In the genomic region with DNA sequence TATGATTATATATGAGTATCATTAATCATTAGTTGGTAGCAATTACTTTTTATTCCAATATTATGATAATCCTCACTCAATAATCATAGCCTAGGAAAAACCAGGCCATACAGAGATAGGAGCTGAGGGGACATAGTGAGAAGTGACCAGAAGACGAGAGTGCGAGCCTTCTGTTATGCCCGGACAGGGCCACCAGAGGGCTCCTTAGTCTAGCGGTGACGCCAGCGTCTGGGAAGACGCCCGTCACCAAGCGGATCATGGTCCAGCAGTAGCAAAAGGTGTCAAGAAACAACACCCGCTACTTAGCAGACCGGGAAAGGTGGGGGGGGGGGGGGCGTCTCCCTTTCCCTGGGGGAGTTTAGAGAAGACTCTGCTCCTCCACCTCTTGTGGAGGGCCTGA, we compare ENCODE assay signal across 7 cellular contexts. TPM values are rescaled to one million over a fixed set of nuclear protein-coding genes. Genes with fewer than 3 reads are reported as not detected.
A peak's percentile ranks its signal among the peaks of the same experiment; 100 is the strongest.
DNase-seq lines count a peak whose midpoint lies in the region; ATAC-seq, FAIRE-seq and TF ChIP-seq lines count a peak whose summit lies in the region.
"Not testable (repeated sequence)": the region's sequence is repeated elsewhere in the genome, so short reads cannot be mapped to it uniquely, and the experiment has no call there.

No MANE protein-coding gene starts in this region.

- H3K27me3 Mint-ChIP-seq in activated CD4-positive, alpha-beta memory T cell treated with anti-CD3 and anti-CD28 coated beads for 36 hours, result not testable (repeated sequence)
- H3K27me3 Mint-ChIP-seq in naive thymus-derived CD8-positive, alpha-beta T cell, result peaks cover 15 to 32% (median 21%) of the 10 kb centered on the region in 5 donors

- TF ChIP-seq CTCF in GM12873 (IDR thresholded peaks at IDR 0.05; ENCODE audit: insufficient read depth, low read depth, low read length, missing control alignments) (peak; percentile 61), GM12878 (IDR thresholded peaks at IDR 0.05 in 2 of 3, conservative IDR thresholded peaks at IDR 0.05 in 1 of 3; ENCODE audit: control insufficient read depth in 2 of 3, extremely low read depth in 1 of 3, insufficient read depth in 1 of 3, low read depth in 3 of 3, low read length in 3 of 3) (peak in 2 of 3 experiments; percentile 18 to 61; a peak in 4 of 6 replicates)

- H3K4me3 Mint-ChIP-seq in activated CD4-positive, alpha-beta memory T cell treated with anti-CD3 and anti-CD28 coated beads for 36 hours; naive thymus-derived CD8-positive, alpha-beta T cell: not testable (repeated sequence)

- not testable (repeated sequence) for H3K9me3 Mint-ChIP-seq in activated CD4-positive, alpha-beta memory T cell treated with anti-CD3 and anti-CD28 coated beads for 36 hours; naive thymus-derived CD8-positive, alpha-beta T cell

- in situ Hi-C loops in GM12878 (cut with MboI), result not testable (repeated sequence)

- H3K79me2 ChIP-seq in GM12878 (ENCODE audit: control insufficient read depth, insufficient read depth, low read length), result not testable (repeated sequence)

- not testable (repeated sequence) for H4K20me1 ChIP-seq in GM12878 (ENCODE audit: control insufficient read depth, insufficient read depth)

- not testable (repeated sequence) for H2AFZ ChIP-seq in GM12878 (ENCODE audit: control insufficient read depth, low read depth, low read length)

- not testable (repeated sequence) for ATAC-seq in GM12878; naive thymus-derived CD8-positive, alpha-beta T cell

- not testable (repeated sequence) for H3K9me3 ChIP-seq in GM12878 (replicated peaks; ENCODE audit: control insufficient read depth, insufficient read depth, low read length)

- RAD21 ChIA-PET in GM12878 (lab: Charles Lee; ENCODE audit: unreplicated experiment), result not testable (repeated sequence)

- CTCF ChIA-PET in activated CD4-positive, alpha-beta memory T cell treated with anti-CD3 and anti-CD28 coated beads for 36 hours (lab: Charles Lee), result interaction anchor here (0.8 kb wide), 1 partner anchor 28 kb away, joined by 4 read pairs; a partner anchor contains a TSS
- CTCF ChIA-PET in GM12878 (lab: Yijun Ruan, JAX), result not testable (repeated sequence)

- H3K27ac Mint-ChIP-seq in activated CD4-positive, alpha-beta memory T cell treated with anti-CD3 and anti-CD28 coated beads for 36 hours; naive thymus-derived CD8-positive, alpha-beta T cell: not testable (repeated sequence)

- TF ChIP-seq EP300 in GM12878 (IDR thresholded peaks at IDR 0.05; ENCODE audit: borderline replicate concordance in 1 of 2, control insufficient read depth in 1 of 2, low read depth in 2 of 2, low read length in 2 of 2), result not testable (repeated sequence)

- POLR2A ChIA-PET in activated CD4-positive, alpha-beta memory T cell treated with anti-CD3 and anti-CD28 coated beads for 36 hours (lab: Charles Lee); GM12878 (lab: Charles Lee); naive thymus-derived CD8-positive, alpha-beta T cell (lab: Charles Lee): not testable (repeated sequence)

- H3K4me1 Mint-ChIP-seq in activated CD4-positive, alpha-beta memory T cell treated with anti-CD3 and anti-CD28 coated beads for 36 hours (ENCODE audit: low read depth); naive thymus-derived CD8-positive, alpha-beta T cell: not testable (repeated sequence)

- FAIRE-seq in GM12878 (lab: Jason Lieb, UNC), result peak; percentile 70

- not testable (repeated sequence) for TF ChIP-seq POLR2A in GM12878 (IDR thresholded peaks at IDR 0.05; ENCODE audit: low read depth, low read length)

- H3K27ac ChIP-seq in GM12878 (ENCODE audit: control insufficient read depth, insufficient read depth), result not testable (repeated sequence)

- TF ChIP-seq RAD21 in GM12878 (IDR thresholded peaks at IDR 0.05; ENCODE audit: insufficient read depth, low read depth, low read length), result peak; percentile 26

- H3K4me2 ChIP-seq in GM12878 (ENCODE audit: control insufficient read depth, insufficient read depth), result not testable (repeated sequence)

- not testable (repeated sequence) for H3K36me3 ChIP-seq in GM12878 (ENCODE audit: control insufficient read depth in 2 of 2, insufficient read depth in 2 of 2, low read length in 1 of 2)

- not testable (repeated sequence) for BruUV-seq in GM12878 (replicated peaks; lab: Mats Ljungman, UMichigan)

- H3K9ac ChIP-seq in GM12878 (ENCODE audit: control insufficient read depth, insufficient read depth, low read length), result not testable (repeated sequence)

- not testable (repeated sequence) for H3K4me1 ChIP-seq in GM12878 (ENCODE audit: control insufficient read depth, insufficient read depth, low read length)

- H3K36me3 Mint-ChIP-seq in activated CD4-positive, alpha-beta memory T cell treated with anti-CD3 and anti-CD28 coated beads for 36 hours; naive thymus-derived CD8-positive, alpha-beta T cell: not testable (repeated sequence)

- H3K27me3 ChIP-seq in GM12878 (replicated peaks in 1 of 2; ENCODE audit: control insufficient read depth in 2 of 2, insufficient read depth in 2 of 2, low read length in 1 of 2), result not testable (repeated sequence)

- intact Hi-C loops in activated CD4-positive, alpha-beta memory T cell treated with anti-CD3 and anti-CD28 coated beads for 36 hours (cut with micrococcal nuclease), result loop anchor here (2.0 kb wide), 1 partner anchor 14 kb away; a partner anchor contains a TSS
- intact Hi-C loops in GM12878 (cut with micrococcal nuclease; ENCODE audit: unreplicated experiment); head of caudate nucleus (cut with DNase I): not testable (repeated sequence)

- peak; percentile 64 for DNase-seq in OCI-M1 (lab: John Stamatoyannopoulos, UW)
- DNase-seq in activated CD4-positive, alpha-beta memory T cell treated with anti-CD3 and anti-CD28 coated beads for 36 hours, result peak; percentile 70
- DNase-seq in GM12878 (ENCODE audit: low read depth, low spot score), result not testable (repeated sequence)
- DNase-seq in head of caudate nucleus, result peak; percentile 38 to 91 (median 78)
- peak in 8 of 10 donors; percentile 8 to 28 (median 22) for DNase-seq in naive thymus-derived CD8-positive, alpha-beta T cell
- peak; percentile 45 for DNase-seq in stimulated activated CD4-positive, alpha-beta T cell treated with anti-CD3 and anti-CD28 coated beads, Interleukin-4, amount 100 ng/mL, for 24 hours

- SMC1A ChIA-PET in GM12878 (lab: Charles Lee; ENCODE audit: uncharacterized antibody, unreplicated experiment), result not testable (repeated sequence)

- 4% methylated on average over 8 of the region's 12 CpGs for WGBS in GM12878 (ENCODE audit: insufficient coverage, insufficient replicate concordance, low lambda C conversion rate, missing lambda C conversion rate)

- H3K4me3 ChIP-seq in GM12878, result not testable (repeated sequence)

RNA-seq across cellular contexts. Expression of a gene that starts 14.4 kb away (rescaled TPM):
- total RNA-seq in activated CD4-positive, alpha-beta memory T cell treated with anti-CD3 and anti-CD28 coated beads for 36 hours, result 1 to 10 TPM; 2.7 to 3.3 TPM
- total RNA-seq in GM12878 (2013; cell fraction: nucleolus; rRNA removed), result 23.8 and 24.1 TPM in 2 replicates
- total RNA-seq in GM12878 (2014; rRNA removed) (0.11 and 0.93 TPM in 2 replicates), GM12878 (2014; rRNA removed; fragmentation: Illumina TruSeq; extraction: Trizol) (0.72 and 0.74 TPM in 2 replicates), GM12878 (2021) (0.59 and 0.85 TPM in 2 replicates)
- 0.22 TPM for polyA plus RNA-seq in GM12878 (2011; ENCODE audit: low read depth)
- polyA plus RNA-seq in GM12878 (2011; rRNA removed) (1.3 and 1.7 TPM in 2 replicates), GM12878 (2014; fragmentation: Illumina TruSeq; extraction: Trizol) (0.21 and 0.40 TPM in 2 replicates), GM12878 (2014; fragmentation: Nextera tagmentation; extraction: Ambion mirVana) (not detected), GM12878 (2014; rRNA removed) (0.22 and 0.30 TPM in 2 replicates), GM12878 (2016; fragmentation: Nextera tagmentation; extraction: Ambion mirVana) (under 1 TPM in 1 of 2 experiments, not detected in 1; 0.29 TPM)
- polyA plus RNA-seq in GM12878 (2011; cell fraction: cytosol; rRNA removed), result 1.4 and 1.7 TPM in 2 replicates
- 1.2 TPM in 2 replicates for polyA plus RNA-seq in GM12878 (2011; cell fraction: nucleus; rRNA removed)
- polyA plus RNA-seq in GM12878 (2012), result 0.22 and 0.35 TPM in 2 replicates
- 4.5 and 5.8 TPM in 2 replicates for polyA minus RNA-seq in GM12878 (2011; rRNA and poly(A)+ RNA removed)
- 1.3 and 2.9 TPM in 2 replicates for polyA minus RNA-seq in GM12878 (2011; cell fraction: cytosol; rRNA and poly(A)+ RNA removed)
- polyA minus RNA-seq in GM12878 (2011; cell fraction: nucleus; rRNA and poly(A)+ RNA removed), result 6.5 and 7.4 TPM in 2 replicates
- 1 to 10 TPM; 3.0 to 4.0 TPM for total RNA-seq in naive thymus-derived CD8-positive, alpha-beta T cell
- polyA plus RNA-seq in naive thymus-derived CD8-positive, alpha-beta T cell, result 1 to 10 TPM in 1 of 3 donors, under 1 TPM in 2; 0.65 to 1.7 (median 0.88) TPM

RNA-seq across cellular contexts. Expression of a gene that starts 27.3 kb away (rescaled TPM):
- 1 to 10 TPM; 3.9 to 4.4 TPM for total RNA-seq in activated CD4-positive, alpha-beta memory T cell treated with anti-CD3 and anti-CD28 coated beads for 36 hours
- 5.5 and 6.8 TPM in 2 replicates for total RNA-seq in GM12878 (2013; cell fraction: nucleolus; rRNA removed)
- total RNA-seq in GM12878 (2014; rRNA removed), result 2.8 and 4.0 TPM in 2 replicates
- total RNA-seq in GM12878 (2014; rRNA removed; fragmentation: Illumina TruSeq; extraction: Trizol), result 4.2 and 4.7 TPM in 2 replicates
- total RNA-seq in GM12878 (2021), result 3.5 TPM in 2 replicates
- 0.60 TPM for polyA plus RNA-seq in GM12878 (2011; ENCODE audit: low read depth)
- 4.5 and 5.1 TPM in 2 replicates for polyA plus RNA-seq in GM12878 (2011; rRNA removed)
- polyA plus RNA-seq in GM12878 (2011; cell fraction: cytosol; rRNA removed), result 3.6 and 4.5 TPM in 2 replicates
- 3.0 and 4.1 TPM in 2 replicates for polyA plus RNA-seq in GM12878 (2011; cell fraction: nucleus; rRNA removed)
- polyA plus RNA-seq in GM12878 (2012), result 0.92 and 2.7 TPM in 2 replicates
- polyA plus RNA-seq in GM12878 (2014; fragmentation: Illumina TruSeq; extraction: Trizol), result 4.1 and 4.6 TPM in 2 replicates
- polyA plus RNA-seq in GM12878 (2014; fragmentation: Nextera tagmentation; extraction: Ambion mirVana), result 1 to 10 TPM; 3.0 to 3.4 TPM
- 2.4 and 2.5 TPM in 2 replicates for polyA plus RNA-seq in GM12878 (2014; rRNA removed)
- polyA plus RNA-seq in GM12878 (2016; fragmentation: Nextera tagmentation; extraction: Ambion mirVana), result 1 to 10 TPM; 3.1 to 3.3 TPM
- 8.0 and 10.1 TPM in 2 replicates for polyA minus RNA-seq in GM12878 (2011; rRNA and poly(A)+ RNA removed)
- polyA minus RNA-seq in GM12878 (2011; cell fraction: cytosol; rRNA and poly(A)+ RNA removed), result 1.7 and 4.1 TPM in 2 replicates
- 2.1 and 3.1 TPM in 2 replicates for polyA minus RNA-seq in GM12878 (2011; cell fraction: nucleus; rRNA and poly(A)+ RNA removed)
- total RNA-seq in naive thymus-derived CD8-positive, alpha-beta T cell, result 1 to 10 TPM; 4.0 to 4.7 TPM
- polyA plus RNA-seq in naive thymus-derived CD8-positive, alpha-beta T cell, result 1 to 10 TPM; 2.5 to 4.2 (median 3.6) TPM

RNA-seq across cellular contexts. Expression of a gene that starts 33.2 kb away (rescaled TPM):
- total RNA-seq in activated CD4-positive, alpha-beta memory T cell treated with anti-CD3 and anti-CD28 coated beads for 36 hours, result 10 to 100 TPM; 10.8 to 11.6 TPM
- total RNA-seq in GM12878 (2013; cell fraction: nucleolus; rRNA removed), result 41.0 and 42.4 TPM in 2 replicates
- total RNA-seq in GM12878 (2014; rRNA removed), result 6.6 and 6.8 TPM in 2 replicates
- total RNA-seq in GM12878 (2014; rRNA removed; fragmentation: Illumina TruSeq; extraction: Trizol), result 5.7 and 6.0 TPM in 2 replicates
- 8.7 and 9.8 TPM in 2 replicates for total RNA-seq in GM12878 (2021)
- 2.5 TPM for polyA plus RNA-seq in GM12878 (2011; ENCODE audit: low read depth)
- polyA plus RNA-seq in GM12878 (2011; rRNA removed), result 6.7 and 7.4 TPM in 2 replicates
- 2.7 and 4.4 TPM in 2 replicates for polyA plus RNA-seq in GM12878 (2011; cell fraction: cytosol; rRNA removed)
- polyA plus RNA-seq in GM12878 (2011; cell fraction: nucleus; rRNA removed), result 13.3 and 14.6 TPM in 2 replicates
- 4.7 and 6.6 TPM in 2 replicates for polyA plus RNA-seq in GM12878 (2012)
- polyA plus RNA-seq in GM12878 (2014; fragmentation: Illumina TruSeq; extraction: Trizol), result 5.3 and 6.4 TPM in 2 replicates
- polyA plus RNA-seq in GM12878 (2014; fragmentation: Nextera tagmentation; extraction: Ambion mirVana), result 1 to 10 TPM; 5.8 to 7.2 TPM
- polyA plus RNA-seq in GM12878 (2014; rRNA removed), result 6.4 and 6.8 TPM in 2 replicates
- 1 to 10 TPM; 5.1 to 7.4 TPM for polyA plus RNA-seq in GM12878 (2016; fragmentation: Nextera tagmentation; extraction: Ambion mirVana)
- 3.7 and 5.4 TPM in 2 replicates for polyA minus RNA-seq in GM12878 (2011; rRNA and poly(A)+ RNA removed)
- polyA minus RNA-seq in GM12878 (2011; cell fraction: cytosol; rRNA and poly(A)+ RNA removed), result 1.9 and 3.8 TPM in 2 replicates
- polyA minus RNA-seq in GM12878 (2011; cell fraction: nucleus; rRNA and poly(A)+ RNA removed), result 8.9 and 11.5 TPM in 2 replicates
- total RNA-seq in naive thymus-derived CD8-positive, alpha-beta T cell, result 10 to 100 TPM; 42.3 to 43.9 TPM
- polyA plus RNA-seq in naive thymus-derived CD8-positive, alpha-beta T cell, result 10 to 100 TPM; 10.0 to 11.2 (median 10.3) TPM
